Comparison of ENCODE assay signal across 2 cellular contexts in genomic region chr7:103715376-103716110, GRCh38.
TF ChIP-seq lines count a peak whose summit lies in the region.

No MANE protein-coding gene starts in this region.

TF ChIP-seq in IMR-90, 13 proteins besides CTCF, POLR2A, EP300 and RAD21:
- TF ChIP-seq CEBPB (IDR thresholded peaks at IDR 0.05; ENCODE audit: low read depth, low read length) (no peak), ELK1 (IDR thresholded peaks at IDR 0.05; ENCODE audit: borderline replicate concordance, low read depth, low read length) (no peak), USF2 (IDR thresholded peaks at IDR 0.05; ENCODE audit: low read depth, low read length) (no peak), SMC3 (IDR thresholded peaks at IDR 0.05; ENCODE audit: low read depth, low read length) (no peak), BHLHE40 (IDR thresholded peaks at IDR 0.05; ENCODE audit: low read depth, low read length) (no peak), FOS (IDR thresholded peaks at IDR 0.05; ENCODE audit: low read depth, low read length) (no peak), MAZ (IDR thresholded peaks at IDR 0.05; ENCODE audit: borderline replicate concordance, low read depth, low read length) (no peak), MXI1 (IDR thresholded peaks at IDR 0.05; ENCODE audit: borderline replicate concordance, low read depth, low read length) (no peak), RFX5 (IDR thresholded peaks at IDR 0.05; ENCODE audit: low read depth, low read length) (no peak)
TF ChIP-seq in IMR-90: peak in this region for 0.

TF ChIP-seq in K562, 482 proteins besides CTCF, POLR2A, EP300 and RAD21:
- peak; percentile 22 for TF ChIP-seq MEIS2 (IDR thresholded peaks at IDR 0.05; ENCODE audit: partially characterized antibody)
- TF ChIP-seq PBX2 (CRISPR knock-in tag; IDR thresholded peaks at IDR 0.05; ENCODE audit: low read depth), result no peak
- 0 out of 2 replicates have a peak, but pooled peaks have one; percentile 15 for TF ChIP-seq PBX2 (tag; conservative IDR thresholded peaks at IDR 0.05; ENCODE audit: low read depth)
- no peak for TF ChIP-seq ZBTB49 (CRISPR knock-in tag; IDR thresholded peaks at IDR 0.05; ENCODE audit: borderline replicate concordance)
- TF ChIP-seq NFIC (IDR thresholded peaks at IDR 0.05), result no peak
- peak; percentile 57; the same call in 1 of the 2 replicates for TF ChIP-seq PKNOX1 (IDR thresholded peaks at IDR 0.05)
- no peak for TF ChIP-seq ZNF124 (CRISPR knock-in tag; IDR thresholded peaks at IDR 0.05)
- TF ChIP-seq ETS1 (conservative IDR thresholded peaks at IDR 0.05; ENCODE audit: control insufficient read depth, low read depth, low read length), result no peak
- TF ChIP-seq ZNF232 (CRISPR knock-in tag; IDR thresholded peaks at IDR 0.05), result no peak
